8 cellular contexts compared by ENCODE assay signal in genomic region chr11:61949169-61950034, GRCh38. TPM values are rescaled to one million over a fixed set of nuclear protein-coding genes. Genes with fewer than 3 reads are reported as not detected.
DNase-seq lines count a peak whose midpoint lies in the region; ATAC-seq and TF ChIP-seq lines count a peak whose summit lies in the region.

No MANE protein-coding gene starts in this region.

- no peak for TF ChIP-seq CTCF in cardiac fibroblast (IDR thresholded peaks at IDR 0.05; ENCODE audit: low read depth, low read length)

- H3K27ac ChIP-seq in temporal lobe (ENCODE audit: low read depth, low read length) = peak overlapping the region; percentile 96

- peak; percentile 92 for DNase-seq in AG20443 (ENCODE audit: low spot score)
- DNase-seq in HCEC 1CT = peak; percentile 79
- DNase-seq in NCI-H510A treated with DMSO at 0.1 percent for 48 hours (lab: John Stamatoyannopoulos, UW) = peak; percentile 74
- peak; percentile 96 to 97 for DNase-seq in cardiac fibroblast (ENCODE audit: low read depth in 2 of 2)
- peak; percentile 35 for DNase-seq in kidney tubule cell (ENCODE audit: low spot score)
- no peak for DNase-seq in ecto neural progenitor cell (ENCODE audit: low spot score)

- no peak overlapping the region for H3K4me3 ChIP-seq in cardiac fibroblast (replicated peaks in 1 of 2; ENCODE audit: low read depth in 2 of 2, low read length in 2 of 2)

- ATAC-seq in GM18867 (IDR thresholded peaks at IDR 0.05; ENCODE audit: unreplicated experiment) = no peak

RNA-seq across cellular contexts. Expression of gene BEST1, which starts 0.7 kb away (rescaled TPM):
- 0.49 TPM for total RNA-seq in temporal lobe

RNA-seq across cellular contexts. Expression of gene FTH1, which starts 18.0 kb away (rescaled TPM):
- total RNA-seq in temporal lobe = 649 TPM

RNA-seq across cellular contexts. Expression of gene RAB3IL1, which starts 32.0 kb away (rescaled TPM):
- 3.7 TPM for total RNA-seq in temporal lobe

RNA-seq across cellular contexts. Expression of gene FADS3, which starts 58.1 kb away (rescaled TPM):
- total RNA-seq in temporal lobe = 40.6 TPM
